ENCODE assay signal across 7 cellular contexts in the genomic region with DNA sequence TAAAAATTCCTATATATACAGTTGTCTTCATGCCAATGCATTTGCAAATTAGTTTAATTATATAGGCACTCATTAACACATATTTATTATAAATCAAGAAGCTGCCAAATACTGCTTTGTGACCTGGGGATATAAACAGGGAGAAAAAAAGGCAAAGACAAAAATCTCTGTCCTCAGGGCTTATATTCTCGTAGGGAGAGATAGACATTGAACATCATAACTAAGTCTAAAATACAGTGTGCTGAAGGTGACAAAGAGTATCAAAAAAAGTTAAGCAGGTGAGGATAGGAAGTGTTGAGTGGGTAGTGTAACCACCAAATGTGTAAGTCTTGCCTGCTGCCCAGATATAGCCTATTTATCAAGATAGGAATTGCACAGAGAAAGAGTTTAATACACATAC.
"Had no signal": no experiment of that assay in that cellular context is flagged by ENCODE, and none has a peak within 500 bp of the region (broad histone marks: within the 10 kb centered on the region; RNA-seq: fewer than 3 reads in every experiment).

No MANE protein-coding gene starts in this region.

- DNase-seq: GDM1, GF-D8 had no signal

- ATAC-seq: GM12878 had no signal

- H3K4me3 ChIP-seq: GM12878 had no signal

- FAIRE-seq: G401.6, GM12878, GM12891, GM12892, GM18507 had no signal
